ENCODE assay signal across 9 cellular contexts in the genomic region with DNA sequence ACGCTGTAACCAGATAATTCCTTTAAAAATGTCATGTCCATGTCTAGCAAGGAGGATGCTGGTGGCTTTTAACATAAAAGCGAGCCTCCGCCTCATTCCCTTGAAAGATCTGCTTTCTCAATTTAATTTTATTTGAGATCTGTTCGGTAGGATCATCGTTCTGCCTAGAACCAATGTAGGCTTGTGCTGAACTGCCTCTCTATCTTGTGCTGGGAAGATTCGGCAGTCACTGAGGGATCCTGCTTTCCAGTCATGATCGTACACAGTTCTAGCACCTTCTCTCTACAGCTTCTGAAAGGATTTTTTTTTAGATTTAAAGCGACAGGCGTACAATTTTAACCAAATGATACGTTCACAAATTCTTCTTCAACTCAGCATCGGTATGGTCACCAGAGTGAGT. TPM values are rescaled to one million over a fixed set of nuclear protein-coding genes. Genes with fewer than 3 reads are reported as not detected.
DNase-seq lines count a peak whose midpoint lies in the region; ATAC-seq and TF ChIP-seq lines count a peak whose summit lies in the region.
"Had no signal": no experiment of that assay in that cellular context is flagged by ENCODE, and none has a peak within 500 bp of the region (broad histone marks: within the 10 kb centered on the region; RNA-seq: fewer than 3 reads in every experiment).

No MANE protein-coding gene starts in this region.

- peak overlapping the region; percentile 82 to 100 (median 97) for H3K27ac ChIP-seq in dorsolateral prefrontal cortex
- H3K27ac ChIP-seq in mesodermal cell (ENCODE audit: low read depth, low read length, severe bottlenecking) = peak overlapping the region; percentile 80
- peak overlapping the region in 3 of 4 donors; percentile 26 to 55 (median 45) for H3K27ac ChIP-seq in upper lobe of left lung
- no peak overlapping the region for H3K27ac ChIP-seq in RWPE1

- no peaks in the 10 kb centered on the region for H3K27me3 ChIP-seq in dorsolateral prefrontal cortex
- H3K27me3 ChIP-seq in upper lobe of left lung = no peaks in the 10 kb centered on the region

- H3K36me3 ChIP-seq in mesodermal cell (ENCODE audit: control insufficient read depth, insufficient read depth, low read length) (no peaks in the 10 kb centered on the region), upper lobe of left lung (peaks cover 0 to 15% (median 3%) of the 10 kb centered on the region in 4 donors)

- H3K4me1 ChIP-seq in mesodermal cell (ENCODE audit: control insufficient read depth, insufficient read depth, low read length, poor library complexity, severe bottlenecking) = peaks cover 6% of the 10 kb centered on the region
- H3K4me1 ChIP-seq in upper lobe of left lung = peaks cover 0 to 3% (median 1%) of the 10 kb centered on the region in 4 donors

- intact Hi-C loops in dorsolateral prefrontal cortex (cut with DNase I) = no loop called here

- H3K4me3 ChIP-seq in dorsolateral prefrontal cortex (peak overlapping the region; percentile 41 to 75 (median 64)), mesodermal cell (ENCODE audit: extremely low read depth, insufficient read depth, low read length, poor library complexity, severe bottlenecking) (no peak overlapping the region), upper lobe of left lung (peak overlapping the region in 3 of 4 donors; percentile 1 to 24 (median 24))

- ATAC-seq in upper lobe of left lung (ENCODE audit: low FRiP score in 2 of 2) = peak in 1 of 2 donors; percentile 43
- no peak for ATAC-seq in HG03097 (IDR thresholded peaks at IDR 0.05; ENCODE audit: low FRiP score, unreplicated experiment)

- H3K9me3 ChIP-seq in mesodermal cell (ENCODE audit: control insufficient read depth, low read length) = no peaks in the 10 kb centered on the region
- no peaks in the 10 kb centered on the region for H3K9me3 ChIP-seq in upper lobe of left lung

- TF ChIP-seq EP300 in upper lobe of left lung (IDR thresholded peaks at IDR 0.05) = no peak

- DNase-seq in NCI-H2107 treated with DMSO at 0.1 percent for 48 hours (lab: John Stamatoyannopoulos, UW; ENCODE audit: unreplicated experiment) (peak; percentile 57), NCI-H2107 (lab: John Stamatoyannopoulos, UW) (no peak), dorsolateral prefrontal cortex (peak in 2 of 10 donors; percentile 35 to 49), upper lobe of left lung (no peak), RWPE1 (ENCODE audit: low spot score) (no peak), GF-D8 (lab: John Stamatoyannopoulos, UW) (no peak)
- DNase-seq: ACHN had no signal

- TF ChIP-seq CTCF in dorsolateral prefrontal cortex (IDR thresholded peaks at IDR 0.05 in 54 of 56, conservative IDR thresholded peaks at IDR 0.05 in 2 of 56; ENCODE audit: low read depth in 1 of 56, partially characterized antibody in 56 of 56) (peak in 3 of 56 donors; percentile 2 to 5 (median 4)), upper lobe of left lung (IDR thresholded peaks at IDR 0.05) (no peak), RWPE1 (conservative IDR thresholded peaks at IDR 0.05; ENCODE audit: low read depth) (no peak)

- WGBS in mesodermal cell (ENCODE audit: insufficient coverage in 2 of 2), 2 experiments = 65 to 75% methylated on average over 8 to 9 of the region's 11 CpGs
- WGBS in upper lobe of left lung, 2 donors = 65 to 85% methylated on average over 11 of the region's 11 CpGs

- CTCF ChIA-PET in RWPE1 (lab: Yijun Ruan, JAX) = interaction anchor here (0.6 to 1.0 kb wide), 2 partner anchors 25 to 187 kb away, joined by 3 read pairs; no protein-coding TSS in a partner anchor

- no peak for TF ChIP-seq POLR2A in upper lobe of left lung (IDR thresholded peaks at IDR 0.05)

- POLR2A ChIA-PET in RWPE1 (lab: Yijun Ruan, JAX; ENCODE audit: low non-redundant PET) = no interaction called here

RNA-seq across cellular contexts. Expression of a gene that starts 54.3 kb away (rescaled TPM):
- total RNA-seq in dorsolateral prefrontal cortex = 1,000 to 10,000 TPM in 2 of 120 experiments, 100 to 1,000 TPM in 118; 437 to 1,009 (median 790) TPM
- 159 TPM for polyA plus RNA-seq in mesodermal cell (2013, experiment 1 of 2)
- polyA plus RNA-seq in mesodermal cell (2013, experiment 2 of 2) = 132 TPM
- total RNA-seq in upper lobe of left lung = 100 to 1,000 TPM in 5 of 6 donors, 10 to 100 TPM in 1; 92.2 to 432 (median 214) TPM
